ENCODE assay signal across 7 cellular contexts in the genomic region with DNA sequence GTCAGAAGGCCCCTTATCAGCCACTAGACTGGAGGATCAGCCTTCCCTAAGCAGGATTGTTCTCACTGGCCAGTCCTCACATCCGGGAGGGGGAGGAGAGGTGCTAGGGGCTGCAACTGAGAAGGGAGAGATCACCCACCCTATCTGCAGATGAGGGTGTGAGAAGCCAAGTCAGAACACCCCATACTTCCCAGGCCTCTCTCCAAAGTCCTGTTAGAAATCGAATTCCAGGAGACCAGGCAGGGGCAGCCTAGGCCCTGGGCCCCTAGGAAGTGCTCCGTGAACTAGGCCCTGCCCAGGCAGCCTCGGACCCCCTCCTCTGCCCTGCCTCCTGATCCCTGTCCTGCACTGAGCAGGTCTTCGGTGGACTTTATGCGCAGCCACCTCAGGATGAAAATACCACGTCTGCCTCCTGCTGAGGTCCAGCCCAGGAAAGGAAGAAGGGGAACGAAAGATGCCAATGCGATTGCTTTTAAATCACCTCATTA. TPM values are rescaled to one million over a fixed set of nuclear protein-coding genes. Genes with fewer than 3 reads are reported as not detected.
DNase-seq lines count a peak whose midpoint lies in the region; ATAC-seq and TF ChIP-seq lines count a peak whose summit lies in the region.

No MANE protein-coding gene starts in this region.

- H3K27me3 Mint-ChIP-seq in HFFc6 (ENCODE audit: insufficient read depth) = 0 out of 2 replicates have a peak, but pooled peaks cover 1% of the 10 kb centered on the region

- H3K4me3 ChIP-seq in WERI-Rb-1 (ENCODE audit: low read depth, low read length) = peak overlapping the region; percentile 69
- peak overlapping the region; percentile 74 to 94 (median 85) for H3K4me3 ChIP-seq in heart left ventricle

- H3K27ac Mint-ChIP-seq in HFFc6 = peak overlapping the region; percentile 99

- H3K36me3 ChIP-seq in WERI-Rb-1 (peaks cover 29% of the 10 kb centered on the region), heart left ventricle (peaks cover 0 to 11% (median 0%) of the 10 kb centered on the region in 9 donors)

- no peak for TF ChIP-seq POLR2A in heart left ventricle (IDR thresholded peaks at IDR 0.05)

- H3K27ac ChIP-seq in WERI-Rb-1 (peak overlapping the region; percentile 88), heart left ventricle (peak overlapping the region in 11 of 12 donors; percentile 82 to 95 (median 90))

- intact Hi-C loops in heart left ventricle (cut with DNase I) = loop anchor here in 1 of 10 donors (10.0 kb wide), 1 partner anchor 1300 kb away; a partner anchor contains a TSS

- WGBS in heart left ventricle, 4 donors = 2 to 13% (median 9%) methylated on average over 8 to 9 of the region's 9 CpGs

- peak; percentile 5 to 23 (median 16) for ATAC-seq in heart left ventricle
- ATAC-seq in GM21381 (IDR thresholded peaks at IDR 0.05; ENCODE audit: unreplicated experiment) = no peak
- ATAC-seq in GM19023 (IDR thresholded peaks at IDR 0.05; ENCODE audit: unreplicated experiment) = no peak

- H3K9me3 ChIP-seq in WERI-Rb-1 (ENCODE audit: severe bottlenecking) (no peaks in the 10 kb centered on the region), heart left ventricle (no peaks in the 10 kb centered on the region)

- H3K4me1 Mint-ChIP-seq in HFFc6 (ENCODE audit: low read depth) = peaks cover 52% of the 10 kb centered on the region

- DNase-seq in HFFc6 = no peak
- peak; percentile 60 for DNase-seq in WERI-Rb-1
- DNase-seq in heart left ventricle = no peak
- DNase-seq in retina = peak; percentile 77
- DNase-seq in MV-4-11 (lab: John Stamatoyannopoulos, UW) = no peak

- H3K4me3 Mint-ChIP-seq in HFFc6 = peak overlapping the region; percentile 98

- H3K27me3 ChIP-seq in WERI-Rb-1 (ENCODE audit: insufficient read depth, low read depth, severe bottlenecking) (no peaks in the 10 kb centered on the region), heart left ventricle (no peaks in the 10 kb centered on the region)

- peaks cover 0 to 28% (median 16%) of the 10 kb centered on the region in 12 donors for H3K4me1 ChIP-seq in heart left ventricle

- H3K36me3 Mint-ChIP-seq in HFFc6 (ENCODE audit: low read depth) = peaks cover 6% of the 10 kb centered on the region

- TF ChIP-seq CTCF in HFFc6 (IDR thresholded peaks at IDR 0.05) (no peak), WERI-Rb-1 (IDR thresholded peaks at IDR 0.05; ENCODE audit: low read depth, low read length) (no peak), heart left ventricle (IDR thresholded peaks at IDR 0.05) (no peak)

- no peaks in the 10 kb centered on the region for H3K9me3 Mint-ChIP-seq in HFFc6

RNA-seq across cellular contexts. Expression of a gene that starts 0.9 kb away (rescaled TPM):
- 10 to 100 TPM in 1 of 6 experiments, 1 to 10 TPM in 5; 6.1 to 10.8 (median 8.8) TPM for total RNA-seq in HFFc6 (2021; fragmentation: NEBNext Ultra II Directional; extraction: Animal tissue kit (Norgen Biotek cat#: 25700))
- total RNA-seq in heart left ventricle = 1 to 10 TPM; 1.6 to 7.6 (median 4.0) TPM
- polyA plus RNA-seq in heart left ventricle = 1 to 10 TPM; 3.1 TPM

RNA-seq across cellular contexts. Expression of a gene that starts 17.7 kb away (rescaled TPM):
- total RNA-seq in HFFc6 (2021; fragmentation: NEBNext Ultra II Directional; extraction: Animal tissue kit (Norgen Biotek cat#: 25700)) = not detected
- total RNA-seq in heart left ventricle = not detected
- not detected for polyA plus RNA-seq in heart left ventricle

Comparison
In these comparisons a context has a peak if more than half of its experiments do, and no peak if none do; other contexts are left out.
1. DNase-seq: peak in WERI-Rb-1 (single experiment) and retina (single experiment); none in HFFc6 (single experiment), heart left ventricle (0 of 5) and MV-4-11 (single experiment).
2. ATAC-seq: peak in heart left ventricle (4 of 4); none in GM21381 (single experiment) and GM19023 (single experiment).